Comparison of ENCODE assay signal across 8 cellular contexts in genomic region chr19:47483800-47484690, GRCh38. TPM values are rescaled to one million over a fixed set of nuclear protein-coding genes. Genes with fewer than 3 reads are reported as not detected.
DNase-seq lines count a peak whose midpoint lies in the region; ATAC-seq and TF ChIP-seq lines count a peak whose summit lies in the region.

Gene KPTN (minus strand): TSS chr19:47484219. CDS start chr19:47484160, 59 bp downstream.

- peak; percentile 94 for TF ChIP-seq CTCF in GM12865 (IDR thresholded peaks at IDR 0.05; ENCODE audit: insufficient read depth, low read depth, low read length, missing control alignments)
- TF ChIP-seq CTCF in adrenal gland (IDR thresholded peaks at IDR 0.05) = peak; percentile 82 to 97 (median 94)
- TF ChIP-seq CTCF in heart right ventricle (IDR thresholded peaks at IDR 0.05) = peak; percentile 62 to 88 (median 85)
- peak; percentile 98 for TF ChIP-seq CTCF in type B pancreatic cell (conservative IDR thresholded peaks at IDR 0.05)

- H3K4me3 ChIP-seq in GM12865 (ENCODE audit: low read depth, low read length) = peak within 1 kb of the TSS; percentile 98
- peak within 1 kb of the TSS in 3 of 4 donors; percentile 69 to 90 (median 78) for H3K4me3 ChIP-seq in adrenal gland
- peak within 1 kb of the TSS; percentile 56 to 78 (median 72) for H3K4me3 ChIP-seq in heart right ventricle

- ATAC-seq in HG02798 (IDR thresholded peaks at IDR 0.05; ENCODE audit: poor library complexity, unreplicated experiment) (peak; percentile 76), T-cell (replicated peaks in 1 of 4) (peak; percentile 85 to 88 (median 88)), heart right ventricle (peak; percentile 90 to 95 (median 94))

- H3K27ac ChIP-seq in adrenal gland = peak within 1 kb of the TSS; percentile 84 to 97 (median 93)
- H3K27ac ChIP-seq in heart right ventricle = peak within 1 kb of the TSS; percentile 84 to 98 (median 92)

- peaks cover 9 to 11% of the 10 kb centered on the region in 2 donors for H3K4me1 ChIP-seq in adrenal gland (replicated peaks in 1 of 2)
- H3K4me1 ChIP-seq in heart right ventricle = peaks cover 0 to 18% (median 9%) of the 10 kb centered on the region in 9 donors

- POLR2A ChIA-PET in T-cell (lab: Charles Lee) = interaction anchor here in 1 of 2 donors (0.5 to 0.7 kb wide), 2 partner anchors 16 to 1833 kb away, joined by 3 read pairs; no protein-coding TSS in a partner anchor

- H3K4me1 Mint-ChIP-seq in T-cell = peaks cover 32 to 45% (median 38%) of the 10 kb centered on the region in 3 donors
- peaks cover 13% of the 10 kb centered on the region for H3K4me1 Mint-ChIP-seq in type B pancreatic cell (ENCODE audit: unreplicated experiment)

- no peaks in the 10 kb centered on the region for H3K36me3 Mint-ChIP-seq in T-cell
- H3K36me3 Mint-ChIP-seq in type B pancreatic cell = no peaks in the 10 kb centered on the region

- H3K4me3 Mint-ChIP-seq in T-cell = peak within 1 kb of the TSS; percentile 95 to 97 (median 96)
- peak within 1 kb of the TSS; percentile 97 for H3K4me3 Mint-ChIP-seq in type B pancreatic cell

- intact Hi-C loops in adrenal gland (cut with DNase I) = no loop called here
- intact Hi-C loops in heart right ventricle (cut with DNase I) = loop anchor here in 2 of 10 donors (1.0 to 5.0 kb wide), 2 partner anchors 31 to 33 kb away; partner anchors contain the start of gene NAPA (in 2 of the 2)
- intact Hi-C loops in posterior cingulate gyrus (cut with DNase I) = loop anchor here (2.0 kb wide), 1 partner anchor 31 kb away; the partner anchor contains the start of gene NAPA

- peak; percentile 96 for DNase-seq in GM12865 (ENCODE audit: low read depth)
- peak; percentile 42 for DNase-seq in NCI-H1436 treated with DMSO at 0.1 percent for 48 hours (lab: John Stamatoyannopoulos, UW)
- DNase-seq in T-cell = peak; percentile 77 to 91 (median 85)
- DNase-seq in adrenal gland = peak; percentile 88 to 95 (median 90)
- peak; percentile 88 for DNase-seq in heart right ventricle
- DNase-seq in posterior cingulate gyrus = peak; percentile 80 to 98 (median 84)
- peak; percentile 93 for DNase-seq in type B pancreatic cell (ENCODE audit: extremely low spot score, unreplicated experiment)

- H3K27ac Mint-ChIP-seq in T-cell (peak within 1 kb of the TSS; percentile 98 to 99), type B pancreatic cell (peak within 1 kb of the TSS; percentile 97)

- H3K27me3 ChIP-seq in adrenal gland = no peaks in the 10 kb centered on the region
- H3K27me3 ChIP-seq in heart right ventricle = no peaks in the 10 kb centered on the region

- H3K9me3 ChIP-seq in adrenal gland (replicated peaks in 1 of 3) (no peaks in the 10 kb centered on the region), heart right ventricle (no peaks in the 10 kb centered on the region)

- peaks cover 0 to 13% of the 10 kb centered on the region in 2 donors for H3K36me3 ChIP-seq in adrenal gland (replicated peaks in 1 of 2)
- H3K36me3 ChIP-seq in heart right ventricle = peaks cover 0 to 39% (median 0%) of the 10 kb centered on the region in 9 donors

- 2 to 17% (median 4%) methylated on average over 8 to 57 of the region's 57 CpGs for WGBS in adrenal gland, 4 donors
- WGBS in heart right ventricle, 2 donors = 2 to 3% methylated on average over 54 to 57 of the region's 57 CpGs

- CTCF ChIA-PET in T-cell (lab: Charles Lee) = interaction anchor here (0.6 to 1.1 kb wide), 8 partner anchors 32 to 487 kb away, joined by 3 to 5 read pairs (median 4); partner anchors contain the start of gene DHX34 (in 1 of the 2)

- peak in 1 of 2 donors; percentile 59 for TF ChIP-seq POLR2A in adrenal gland (IDR thresholded peaks at IDR 0.05)

- H3K27me3 Mint-ChIP-seq in T-cell (no peaks in the 10 kb centered on the region), type B pancreatic cell (peaks cover 25% of the 10 kb centered on the region)

- H3K9me3 Mint-ChIP-seq in T-cell (no peaks in the 10 kb centered on the region), type B pancreatic cell (no peaks in the 10 kb centered on the region)

RNA-seq across cellular contexts. Expression of gene KPTN, which starts in this region (rescaled TPM):
- total RNA-seq in T-cell (1 to 10 TPM; 2.8 to 5.8 (median 5.4) TPM), adrenal gland (10 to 100 TPM in 4 of 8 donors, 1 to 10 TPM in 4; 2.9 to 25.6 (median 9.9) TPM), heart right ventricle (10 to 100 TPM in 3 of 10 donors, 1 to 10 TPM in 7; 4.0 to 11.8 (median 8.1) TPM), type B pancreatic cell (ENCODE audit: low replicate concordance) (9.6 and 21.2 TPM in 2 replicates)
- polyA plus RNA-seq in adrenal gland (100 to 1,000 TPM in 1 of 3 donors, 10 to 100 TPM in 1, 1 to 10 TPM in 1; 7.3 to 121 (median 37.5) TPM), heart right ventricle (10 to 100 TPM; 11.1 to 35.6 TPM)

Comparison
In these comparisons a context has a peak if more than half of its experiments do, and no peak if none do; other contexts are left out.
1. Peak in every context shown above with its lines: DNase-seq, ATAC-seq, H3K4me3 ChIP-seq and H3K27ac ChIP-seq.
2. DNase-seq: peak in every context shown above with its lines; median percentile 96 in GM12865; 93 in type B pancreatic cell; 90 in adrenal gland; 88 in heart right ventricle; 85 in T-cell; 84 in posterior cingulate gyrus; 42 in NCI-H1436 treated with DMSO at 0.1 percent for 48 hours.